1 cellular context compared by ENCODE assay signal in genomic region chr11:114080219-114080618, GRCh38.
TF ChIP-seq lines count a peak whose summit lies in the region.

No MANE protein-coding gene starts in this region.

TF ChIP-seq in GM23338, 12 proteins besides CTCF, POLR2A, EP300 and RAD21 (continued from another document):
- TF ChIP-seq ZNF462 (CRISPR knock-in tag; IDR thresholded peaks at IDR 0.05) (no peak), POLR2AphosphoS5 (IDR thresholded peaks at IDR 0.05; ENCODE audit: low read depth) (no peak), NANOG (IDR thresholded peaks at IDR 0.05; ENCODE audit: borderline replicate concordance) (no peak)
